Comparison of ENCODE assay signal across 21 cellular contexts in genomic region chr11:46663277-46663940, GRCh38. TPM values are rescaled to one million over a fixed set of nuclear protein-coding genes. Genes with fewer than 3 reads are reported as not detected.
DNase-seq lines count a peak whose midpoint lies in the region; ATAC-seq and TF ChIP-seq lines count a peak whose summit lies in the region.
"Had no signal": no experiment of that assay in that cellular context is flagged by ENCODE, and none has a peak within 500 bp of the region (broad histone marks: within the 10 kb centered on the region; RNA-seq: fewer than 3 reads in every experiment).

No MANE protein-coding gene starts in this region.

- TF ChIP-seq EP300 in esophagus muscularis mucosa (IDR thresholded peaks at IDR 0.05), result no peak

- H3K27me3 ChIP-seq in esophagus muscularis mucosa (no peaks in the 10 kb centered on the region), gastrocnemius medialis (no peaks in the 10 kb centered on the region)
- H3K27me3 ChIP-seq: breast epithelium, upper lobe of left lung had no signal

- H3K36me3 Mint-ChIP-seq in activated naive CD4-positive, alpha-beta T cell treated with anti-CD3 and anti-CD28 coated beads, Interleukin-2, amount 10 ng/mL, durations not matched to agents 7 days and 5 days, result peaks cover 50% of the 10 kb centered on the region

- no peak for ATAC-seq in gastrocnemius medialis
- ATAC-seq in GM21786 (IDR thresholded peaks at IDR 0.05; ENCODE audit: unreplicated experiment), result no peak
- ATAC-seq: Panc1 had no signal

- in situ Hi-C loops in gastrocnemius medialis (cut with MboI; ENCODE audit: low sequenced_read_pairs in 4 of 4), result no loop called here

- DNase-seq in activated naive CD4-positive, alpha-beta T cell treated with anti-CD3 and anti-CD28 coated beads, Interleukin-2, amount 10 ng/mL, durations not matched to agents 7 days and 5 days, result no peak
- no peak for DNase-seq in activated naive CD4-positive, alpha-beta T cell (lab: John Stamatoyannopoulos, UW)
- DNase-seq in OCI-M1 (lab: John Stamatoyannopoulos, UW), result peak; percentile 39
- no peak for DNase-seq in esophagus muscularis mucosa (ENCODE audit: extremely low spot score)
- DNase-seq in gastrocnemius medialis, result no peak
- DNase-seq in NCI-H524 treated with DMSO at 0.1 percent for 48 hours (lab: John Stamatoyannopoulos, UW), result no peak
- no peak for DNase-seq in NCI-H1417 treated with DMSO at 0.1 percent for 48 hours (lab: John Stamatoyannopoulos, UW)
- DNase-seq: ACHN; activated CD4-positive, CD25-positive, alpha-beta regulatory T cell; CD4-positive, CD25-positive, alpha-beta regulatory T cell; effector CD4-positive, alpha-beta T cell; hypothalamus; NCI-H1105; NCI-H82; stimulated activated naive CD4-positive, alpha-beta T cell; upper lobe of left lung had no signal

- peak overlapping the region; percentile 56 for H3K27ac Mint-ChIP-seq in activated naive CD4-positive, alpha-beta T cell treated with anti-CD3 and anti-CD28 coated beads, Interleukin-2, amount 10 ng/mL, durations not matched to agents 7 days and 5 days
- H3K27ac Mint-ChIP-seq: mesothelial cell of epicardium had no signal

- no peak overlapping the region for H3K4me3 ChIP-seq in esophagus muscularis mucosa
- no peak overlapping the region for H3K4me3 ChIP-seq in gastrocnemius medialis
- H3K4me3 ChIP-seq: breast epithelium, upper lobe of left lung had no signal

- H3K4me1 Mint-ChIP-seq in activated naive CD4-positive, alpha-beta T cell treated with anti-CD3 and anti-CD28 coated beads, Interleukin-2, amount 10 ng/mL, durations not matched to agents 7 days and 5 days, result peaks cover 7% of the 10 kb centered on the region

- H3K4me3 Mint-ChIP-seq in activated naive CD4-positive, alpha-beta T cell treated with anti-CD3 and anti-CD28 coated beads, Interleukin-2, amount 10 ng/mL, durations not matched to agents 7 days and 5 days, result no peak overlapping the region
- H3K4me3 Mint-ChIP-seq: CD4-positive, CD25-positive, alpha-beta regulatory T cell; mesothelial cell of epicardium had no signal

- TF ChIP-seq CTCF in esophagus muscularis mucosa (IDR thresholded peaks at IDR 0.05) (no peak), gastrocnemius medialis (IDR thresholded peaks at IDR 0.05 in 4 of 5, conservative IDR thresholded peaks at IDR 0.05 in 1 of 5) (no peak)

- no peaks in the 10 kb centered on the region for H3K27me3 Mint-ChIP-seq in activated naive CD4-positive, alpha-beta T cell treated with anti-CD3 and anti-CD28 coated beads, Interleukin-2, amount 10 ng/mL, durations not matched to agents 7 days and 5 days
- H3K27me3 Mint-ChIP-seq: CD4-positive, CD25-positive, alpha-beta regulatory T cell had no signal

- TF ChIP-seq POLR2A in esophagus muscularis mucosa (IDR thresholded peaks at IDR 0.05; ENCODE audit: low read depth), result no peak
- no peak for TF ChIP-seq POLR2A in gastrocnemius medialis (IDR thresholded peaks at IDR 0.05)

- H3K4me1 ChIP-seq in esophagus muscularis mucosa (peaks cover 26 to 35% (median 31%) of the 10 kb centered on the region in 4 donors), gastrocnemius medialis (peaks cover 0 to 12% of the 10 kb centered on the region in 2 donors)
- H3K4me1 ChIP-seq: breast epithelium, upper lobe of left lung had no signal

- H3K9me3 Mint-ChIP-seq in activated naive CD4-positive, alpha-beta T cell treated with anti-CD3 and anti-CD28 coated beads, Interleukin-2, amount 10 ng/mL, durations not matched to agents 7 days and 5 days, result no peaks in the 10 kb centered on the region
- H3K9me3 Mint-ChIP-seq: CD4-positive, CD25-positive, alpha-beta regulatory T cell; mesothelial cell of epicardium had no signal

- intact Hi-C loops in esophagus muscularis mucosa (cut with DNase I), result no loop called here
- intact Hi-C loops in gastrocnemius medialis (cut with DNase I; ENCODE audit: low total_unique reads), result no loop called here

- H3K9me3 ChIP-seq in esophagus muscularis mucosa (no peaks in the 10 kb centered on the region), gastrocnemius medialis (no peaks in the 10 kb centered on the region)
- H3K9me3 ChIP-seq: breast epithelium, upper lobe of left lung had no signal

- whole genome bisulfite sequencing in esophagus muscularis mucosa, result 85% methylated on average over 4 of the region's 4 CpGs

- H3K36me3 ChIP-seq in esophagus muscularis mucosa (peaks cover 42 to 100% (median 85%) of the 10 kb centered on the region in 4 donors), gastrocnemius medialis (peaks cover 0 to 87% of the 10 kb centered on the region in 2 donors)

- CTCF ChIA-PET in activated naive CD4-positive, alpha-beta T cell treated with anti-CD3 and anti-CD28 coated beads, Interleukin-2, amount 10 ng/mL, durations not matched to agents 7 days and 5 days (lab: Charles Lee), result interaction anchor here (0.6 kb wide), 1 partner anchor 223 kb away, joined by 3 read pairs; no protein-coding TSS in a partner anchor

- H3K27ac ChIP-seq in esophagus muscularis mucosa (replicated peaks in 1 of 4) (peak overlapping the region in 3 of 4 donors; percentile 39 to 66 (median 59)), gastrocnemius medialis (peak overlapping the region; percentile 47 to 88 (median 60))
- H3K27ac ChIP-seq: breast epithelium, upper lobe of left lung had no signal

RNA-seq across cellular contexts. Expression of gene ARHGAP1, which starts 37.0 kb away (rescaled TPM):
- 100 to 1,000 TPM in 2 of 4 donors, 10 to 100 TPM in 2; 73.1 to 139 (median 92.3) TPM for total RNA-seq in esophagus muscularis mucosa
- total RNA-seq in gastrocnemius medialis, result 10 to 100 TPM; 11.1 to 34.8 (median 24.6) TPM

RNA-seq across cellular contexts. Expression of gene ZNF408, which starts 37.4 kb away (rescaled TPM):
- total RNA-seq in esophagus muscularis mucosa (10 to 100 TPM in 2 of 4 donors, 1 to 10 TPM in 2; 7.1 to 12.6 (median 10.3) TPM), gastrocnemius medialis (10 to 100 TPM; 17.7 to 25.2 (median 19.3) TPM)

RNA-seq across cellular contexts. Expression of gene ATG13, which starts 46.1 kb away (rescaled TPM):
- total RNA-seq in esophagus muscularis mucosa, result 10 to 100 TPM; 68.7 to 74.3 (median 72.1) TPM
- 10 to 100 TPM; 33.4 to 76.0 (median 67.0) TPM for total RNA-seq in gastrocnemius medialis

RNA-seq across cellular contexts. Expression of gene HARBI1, which starts 46.4 kb away (rescaled TPM):
- total RNA-seq in esophagus muscularis mucosa, result 1 to 10 TPM; 2.5 to 3.3 (median 3.0) TPM
- 1 to 10 TPM; 1.2 to 6.9 (median 3.3) TPM for total RNA-seq in gastrocnemius medialis

RNA-seq across cellular contexts. Expression of gene F2, which starts 55.6 kb away (rescaled TPM):
- 1 to 10 TPM in 1 of 4 donors, under 1 TPM in 1, not detected in 2; 0.42 to 1.1 TPM for total RNA-seq in esophagus muscularis mucosa
- total RNA-seq in gastrocnemius medialis, result 1 to 10 TPM in 2 of 4 donors, not detected in 2; 1.4 to 3.0 TPM
- total RNA-seq: breast epithelium; CD4-positive, CD25-positive, alpha-beta regulatory T cell; mesothelial cell of epicardium; SK-MEL-5 had no signal
